8 cellular contexts compared by ENCODE assay signal in genomic region chr1:161166669-161167548, GRCh38. TPM values are rescaled to one million over a fixed set of nuclear protein-coding genes. Genes with fewer than 3 reads are reported as not detected.
DNase-seq lines count a peak whose midpoint lies in the region; ATAC-seq and TF ChIP-seq lines count a peak whose summit lies in the region.

No MANE protein-coding gene starts in this region.

- POLR2A ChIA-PET in OCI-LY7 (lab: Charles Lee) = interaction anchor here (0.6 to 3.9 kb wide), 10 partner anchors 9 to 214 kb away, joined by 3 to 23 read pairs (median 4); partner anchors contain the start of genes B4GALT3, NIT1, PFDN2 and UFC1

- H3K27ac ChIP-seq in BLaER1 treated with 17β-estradiol and CSF1 and Interleukin-3, amounts not matched to agents 10 nM and 100 nM = peak overlapping the region; percentile 59 to 92 (median 69)
- H3K27ac ChIP-seq in OCI-LY7 (ENCODE audit: low read depth, low read length, poor library complexity, severe bottlenecking) (peak overlapping the region; percentile 57), duodenal mucosa (ENCODE audit: low read depth, low read length) (no peak overlapping the region)

- CTCF ChIA-PET in OCI-LY7 (lab: Charles Lee; ENCODE audit: unreplicated experiment) = interaction anchor here (0.7 to 2.0 kb wide), 6 partner anchors 10 to 459 kb away, joined by 3 to 10 read pairs (median 4); partner anchors contain the start of gene B4GALT3

- no peaks in the 10 kb centered on the region for H3K9me2 ChIP-seq in OCI-LY7 (ENCODE audit: insufficient read depth, low read length)

- H3K4me1 ChIP-seq in BLaER1 treated with 17β-estradiol and CSF1 and Interleukin-3, amounts not matched to agents 10 nM and 100 nM = peaks cover 25 to 53% (median 33%) of the 10 kb centered on the region in 10 experiments
- H3K4me1 ChIP-seq in OCI-LY7 (ENCODE audit: insufficient read depth, low read length, poor library complexity, severe bottlenecking) (peaks cover 14% of the 10 kb centered on the region), duodenal mucosa (ENCODE audit: control insufficient read depth in 1 of 2, insufficient read depth in 2 of 2, low read length in 2 of 2) (peaks cover 11 to 22% of the 10 kb centered on the region in 2 donors), mucosa of descending colon (ENCODE audit: low read depth) (peaks cover 14% of the 10 kb centered on the region)

- intact Hi-C loops in OCI-LY7 (cut with micrococcal nuclease; ENCODE audit: unreplicated experiment) = loop anchor here (1.0 kb wide), 1 partner anchor 10 kb away; the partner anchor contains the start of gene B4GALT3
- intact Hi-C loops in mucosa of descending colon (cut with DNase I, micrococcal nuclease) = no loop called here

- DNase-seq in OCI-LY7 (ENCODE audit: low spot score) = peak; percentile 37
- peak in 1 of 3 donors; percentile 51 for DNase-seq in mucosa of descending colon
- DNase-seq in mesenteric fat pad (ENCODE audit: low spot score) = no peak
- no peak for DNase-seq in retina
- no peak for DNase-seq in NCI-H526 treated with DMSO at 0.1 percent for 48 hours (lab: John Stamatoyannopoulos, UW)

- peak overlapping the region; percentile 65 to 80 (median 75) for H3K4me3 ChIP-seq in BLaER1 treated with 17β-estradiol and CSF1 and Interleukin-3, amounts not matched to agents 10 nM and 100 nM
- H3K4me3 ChIP-seq in OCI-LY7 (ENCODE audit: low read depth, low read length, poor library complexity, severe bottlenecking) (peak overlapping the region; percentile 79), duodenal mucosa (ENCODE audit: low read depth in 1 of 2, low read length in 2 of 2) (peak overlapping the region; percentile 97), mucosa of descending colon (peak overlapping the region; percentile 32)

- peaks cover 0 to 6% (median 0%) of the 10 kb centered on the region in 11 experiments; a peak in 2 of 22 replicates for H4K20me1 ChIP-seq in BLaER1 treated with 17β-estradiol and CSF1 and Interleukin-3, amounts not matched to agents 10 nM and 100 nM
- no peaks in the 10 kb centered on the region for H4K20me1 ChIP-seq in OCI-LY7 (ENCODE audit: insufficient read depth, low read length)

- H3K4me2 ChIP-seq in BLaER1 treated with 17β-estradiol and CSF1 and Interleukin-3, amounts not matched to agents 10 nM and 100 nM = peak overlapping the region; percentile 94 to 100 (median 98)
- H3K4me2 ChIP-seq in OCI-LY7 (ENCODE audit: low read length) = peak overlapping the region; percentile 97

- no peaks in the 10 kb centered on the region for H3K9me3 ChIP-seq in BLaER1 treated with 17β-estradiol and CSF1 and Interleukin-3, amounts not matched to agents 10 nM and 100 nM (replicated peaks in 1 of 11)
- H3K9me3 ChIP-seq in OCI-LY7 (ENCODE audit: low read length) (no peaks in the 10 kb centered on the region), duodenal mucosa (ENCODE audit: control insufficient read depth in 1 of 2, low read length in 2 of 2) (no peaks in the 10 kb centered on the region), mucosa of descending colon (no peaks in the 10 kb centered on the region)

- TF ChIP-seq CTCF in OCI-LY7 (conservative IDR thresholded peaks at IDR 0.05; ENCODE audit: low read length) (0 out of 2 replicates have a peak, but pooled peaks have one; percentile 12), mucosa of descending colon (IDR thresholded peaks at IDR 0.05) (no peak)

- peaks cover 36 to 72% (median 60%) of the 10 kb centered on the region in 11 experiments for H3K36me3 ChIP-seq in BLaER1 treated with 17β-estradiol and CSF1 and Interleukin-3, amounts not matched to agents 10 nM and 100 nM
- H3K36me3 ChIP-seq in OCI-LY7 (ENCODE audit: insufficient read depth, low read length) = peaks cover 46% of the 10 kb centered on the region
- H3K36me3 ChIP-seq in duodenal mucosa (ENCODE audit: control insufficient read depth in 1 of 2, insufficient read depth in 2 of 2, low read length in 2 of 2) = peaks cover 16 to 61% of the 10 kb centered on the region in 2 donors
- peaks cover 5% of the 10 kb centered on the region for H3K36me3 ChIP-seq in mucosa of descending colon (ENCODE audit: low read depth)

- H3K79me2 ChIP-seq in OCI-LY7 (ENCODE audit: insufficient read depth, low read depth, low read length) = no peaks in the 10 kb centered on the region; the same call in 1 of the 2 replicates

- H2AFZ ChIP-seq in OCI-LY7 (ENCODE audit: low read length) = peak overlapping the region; percentile 74

- no peaks in the 10 kb centered on the region for H3K27me3 ChIP-seq in BLaER1 treated with 17β-estradiol and CSF1 and Interleukin-3, amounts not matched to agents 10 nM and 100 nM
- H3K27me3 ChIP-seq in duodenal mucosa (ENCODE audit: control insufficient read depth in 1 of 2, insufficient read depth in 2 of 2, low read length in 2 of 2) = no peaks in the 10 kb centered on the region

- ATAC-seq in GM21529 (IDR thresholded peaks at IDR 0.05; ENCODE audit: unreplicated experiment) (peak; percentile 2), mucosa of descending colon (peak; percentile 1)

- peak overlapping the region; percentile 74 to 91 (median 82) for H3K9ac ChIP-seq in BLaER1 treated with 17β-estradiol and CSF1 and Interleukin-3, amounts not matched to agents 10 nM and 100 nM
- H3K9ac ChIP-seq in duodenal mucosa (ENCODE audit: low read depth in 1 of 2, low read length in 2 of 2) = peak overlapping the region; percentile 83 to 89

- BruUV-seq in OCI-LY7 (replicated peaks; lab: Mats Ljungman, UMichigan) = TSS peak; percentile 66

RNA-seq across cellular contexts. Expression of gene PPOX, which starts 0.7 kb away (rescaled TPM):
- 40.1 and 42.0 TPM in 2 replicates for total RNA-seq in OCI-LY7 (2014; rRNA removed; shearing (Covaris generic))
- total RNA-seq in OCI-LY7 (2022) = 45.5 and 53.2 TPM in 2 replicates
- 10 to 100 TPM; 15.0 to 21.9 (median 16.3) TPM for total RNA-seq in mucosa of descending colon
- 19.4 TPM for total RNA-seq in mesenteric fat pad

RNA-seq across cellular contexts. Expression of gene USP21, which starts 7.6 kb away (rescaled TPM):
- total RNA-seq in OCI-LY7 (2014; rRNA removed; shearing (Covaris generic)) = 18.4 and 19.6 TPM in 2 replicates
- total RNA-seq in OCI-LY7 (2022) (29.5 and 34.0 TPM in 2 replicates), mucosa of descending colon (10 to 100 TPM; 20.1 to 35.4 (median 29.5) TPM), mesenteric fat pad (16.5 TPM)

RNA-seq across cellular contexts. Expression of gene B4GALT3, which starts 10.4 kb away (rescaled TPM):
- total RNA-seq in OCI-LY7 (2014; rRNA removed; shearing (Covaris generic)) = 36.2 and 39.1 TPM in 2 replicates
- 41.7 and 49.8 TPM in 2 replicates for total RNA-seq in OCI-LY7 (2022)
- total RNA-seq in mucosa of descending colon = 10 to 100 TPM; 25.1 to 35.9 (median 33.3) TPM
- total RNA-seq in mesenteric fat pad = 32.1 TPM

RNA-seq across cellular contexts. Expression of gene UFC1, which starts 13.1 kb away (rescaled TPM):
- 61.2 and 87.7 TPM in 2 replicates for total RNA-seq in OCI-LY7 (2014; rRNA removed; shearing (Covaris generic))
- total RNA-seq in OCI-LY7 (2022) (79.4 and 80.9 TPM in 2 replicates), mucosa of descending colon (100 to 1,000 TPM in 1 of 3 donors, 10 to 100 TPM in 2; 88.6 to 114 (median 90.6) TPM), mesenteric fat pad (75.5 TPM)

RNA-seq across cellular contexts. Expression of gene ADAMTS4, which starts 31.9 kb away (rescaled TPM):
- total RNA-seq in OCI-LY7 (2014; rRNA removed; shearing (Covaris generic)) = 0.03 TPM in 2 replicates
- total RNA-seq in OCI-LY7 (2022) (0.07 and 0.15 TPM in 2 replicates), mucosa of descending colon (1 to 10 TPM in 2 of 3 donors, under 1 TPM in 1; 0.96 to 7.2 (median 3.8) TPM), mesenteric fat pad (438 TPM)

Comparison
In these comparisons a context has a peak if more than half of its experiments do, and no peak if none do; other contexts are left out.
1. H3K4me3 ChIP-seq: peak in every context shown above with its lines; median percentile 97 in duodenal mucosa; 79 in OCI-LY7; 75 in BLaER1 treated with 17β-estradiol and CSF1 and Interleukin-3, amounts not matched to agents 10 nM and 100 nM; 32 in mucosa of descending colon.